In the genomic region with DNA sequence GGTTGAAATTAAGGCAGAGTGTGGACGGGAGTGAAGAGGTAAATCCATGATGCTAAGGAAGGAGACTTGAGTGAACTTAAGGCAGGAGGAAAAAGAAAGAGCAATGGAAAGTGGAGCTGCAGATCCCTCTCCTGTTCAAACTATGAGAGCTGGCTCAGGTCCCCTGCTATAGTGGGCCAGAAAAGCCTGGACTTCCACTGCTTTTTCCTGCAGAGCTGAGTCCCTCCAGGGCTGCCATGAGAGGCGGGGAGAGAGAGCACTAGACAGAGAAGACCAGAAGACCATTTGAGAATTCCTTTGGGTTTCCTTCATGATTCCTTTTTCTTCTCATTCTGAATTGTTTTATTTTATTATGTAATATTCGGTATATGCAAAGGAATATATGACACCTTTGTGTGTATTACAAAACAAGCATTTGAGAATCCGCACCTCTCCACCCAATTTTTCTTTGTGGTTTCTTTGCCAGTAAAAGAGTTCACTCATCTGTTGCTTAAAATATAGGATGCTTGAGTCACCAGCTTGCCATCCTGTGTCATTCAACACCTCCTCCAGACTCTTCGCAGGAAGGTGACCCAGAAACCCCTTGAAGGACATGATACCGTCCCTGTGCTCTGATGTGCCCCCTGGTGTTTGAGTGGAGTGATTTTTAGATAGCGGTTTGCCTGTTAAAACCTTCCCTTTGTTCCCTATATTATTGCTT, we compare ENCODE assay signal across 8 cellular contexts. TPM values are rescaled to one million over a fixed set of nuclear protein-coding genes. Genes with fewer than 3 reads are reported as not detected.
DNase-seq lines count a peak whose midpoint lies in the region; ATAC-seq, FAIRE-seq and TF ChIP-seq lines count a peak whose summit lies in the region.

No MANE protein-coding gene starts in this region.

- peak; percentile 97 for TF ChIP-seq CTCF in PC-9 (conservative IDR thresholded peaks at IDR 0.05)
- peak in 3 of 4 donors; percentile 12 to 39 (median 23) for TF ChIP-seq CTCF in pancreas (IDR thresholded peaks at IDR 0.05)
- peak; percentile 28 to 46 (median 40) for TF ChIP-seq CTCF in uterus (IDR thresholded peaks at IDR 0.05)

- FAIRE-seq in pancreas (lab: Jason Lieb, UNC) = no peak

- H3K4me3 ChIP-seq in ACC112 (ENCODE audit: low read depth, low read length) (no peak overlapping the region), PC-9 (no peak overlapping the region), pancreas (no peak overlapping the region), uterus (no peak overlapping the region)

- H3K27ac ChIP-seq in ACC112 (ENCODE audit: low read depth, low read length) = 0 out of 2 replicates have a peak overlapping the region, but pooled peaks have one; percentile 34
- peak overlapping the region; percentile 76 for H3K27ac ChIP-seq in PC-9
- H3K27ac ChIP-seq in pancreas = no peak overlapping the region
- H3K27ac ChIP-seq in uterus = no peak overlapping the region

- peak; percentile 67 to 97 for DNase-seq in PC-9
- peak; percentile 53 for DNase-seq in activated T-cell treated with anti-CD3 and anti-CD28 coated beads, Interleukin-2, amount 50 U/mL, for 1 hour
- peak; percentile 29 for DNase-seq in fibroblast of gingiva (ENCODE audit: low read depth)
- DNase-seq in pancreas = no peak
- peak in 1 of 2 donors; percentile 31 for DNase-seq in uterus
- no peak for DNase-seq in midbrain (lab: John Stamatoyannopoulos, UW)

- intact Hi-C loops in PC-9 (cut with micrococcal nuclease; ENCODE audit: unreplicated experiment) (loop anchor here (1.0 kb wide), 4 partner anchors 13 to 160 kb away; no protein-coding TSS in a partner anchor), pancreas (cut with DNase I) (no loop called here), uterus (cut with DNase I; ENCODE audit: low total_unique reads) (no loop called here)

- H3K79me2 ChIP-seq in ACC112 (ENCODE audit: control insufficient read depth, insufficient read depth, low read length, unreplicated experiment) = peaks cover 9% of the 10 kb centered on the region
- peaks cover 95% of the 10 kb centered on the region for H3K79me2 ChIP-seq in PC-9 (ENCODE audit: low read depth)

- WGBS in pancreas, 2 donors = 64 to 69% methylated on average over 7 of the region's 7 CpGs

- no peaks in the 10 kb centered on the region for H3K9me2 ChIP-seq in PC-9 (ENCODE audit: insufficient read depth)

- H2AFZ ChIP-seq in ACC112 (ENCODE audit: low read length, unreplicated experiment) (no peak overlapping the region), PC-9 (no peak overlapping the region)

- no peaks in the 10 kb centered on the region for H3K36me3 ChIP-seq in ACC112 (ENCODE audit: insufficient read depth, low read length)
- no peaks in the 10 kb centered on the region for H3K36me3 ChIP-seq in PC-9 (ENCODE audit: low read depth)
- H3K36me3 ChIP-seq in pancreas = no peaks in the 10 kb centered on the region
- H3K36me3 ChIP-seq in uterus = no peaks in the 10 kb centered on the region

- ATAC-seq in GM18867 (IDR thresholded peaks at IDR 0.05; ENCODE audit: unreplicated experiment) (peak; percentile 33), pancreas (peak; percentile 19 to 66 (median 56))

- no TSS peak for BruUV-seq in PC-9 (replicated peaks; lab: Mats Ljungman, UMichigan)

- H3K4me1 ChIP-seq in ACC112 (ENCODE audit: control insufficient read depth, insufficient read depth, low read length, unreplicated experiment) (peaks cover 27% of the 10 kb centered on the region), PC-9 (replicated peaks; ENCODE audit: insufficient read depth) (peaks cover 51% of the 10 kb centered on the region), pancreas (peaks cover 0 to 5% (median 0%) of the 10 kb centered on the region in 3 donors), uterus (no peaks in the 10 kb centered on the region)

- H3K9me3 ChIP-seq in PC-9 (ENCODE audit: insufficient read depth, low read depth) (no peaks in the 10 kb centered on the region), pancreas (no peaks in the 10 kb centered on the region), uterus (no peaks in the 10 kb centered on the region)

- peaks cover 60% of the 10 kb centered on the region for H3F3A ChIP-seq in PC-9 (ENCODE audit: insufficient read depth, low read depth)

- no peak for TF ChIP-seq POLR2A in uterus (IDR thresholded peaks at IDR 0.05)

- peak overlapping the region; percentile 59 for H3K4me2 ChIP-seq in PC-9

- H3K27me3 ChIP-seq in ACC112 (ENCODE audit: insufficient read depth, low read length) (no peaks in the 10 kb centered on the region), PC-9 (ENCODE audit: insufficient read depth, low read depth) (no peaks in the 10 kb centered on the region), pancreas (no peaks in the 10 kb centered on the region), uterus (no peaks in the 10 kb centered on the region)

- POLR2A ChIA-PET in PC-9 (lab: Charles Lee; ENCODE audit: unreplicated experiment) = interaction anchor here (0.5 to 0.7 kb wide), 2 partner anchors 29 to 60 kb away, joined by 6 to 7 read pairs; no protein-coding TSS in a partner anchor

- peaks cover 58% of the 10 kb centered on the region for H4K20me1 ChIP-seq in PC-9 (ENCODE audit: insufficient read depth)

- CTCF ChIA-PET in PC-9 (lab: Charles Lee) = interaction anchor here (0.5 to 1.5 kb wide), 8 partner anchors 11 to 476 kb away, joined by 3 to 14 read pairs (median 3); a partner anchor contains a TSS

RNA-seq across cellular contexts. Expression of a gene that starts 24.4 kb away (rescaled TPM):
- total RNA-seq in PC-9 (2021) (163 and 196 TPM in 2 replicates), pancreas (10 to 100 TPM; 28.2 to 44.8 (median 34.3) TPM), uterus (10 to 100 TPM; 10.2 to 61.0 (median 29.0) TPM)
- polyA plus RNA-seq in pancreas = 10 to 100 TPM; 32.7 to 37.3 TPM

RNA-seq across cellular contexts. Expression of a gene that starts 56.8 kb away (rescaled TPM):
- 29.0 and 33.3 TPM in 2 replicates for total RNA-seq in PC-9 (2021)
- 1 to 10 TPM; 2.9 to 7.6 (median 4.9) TPM for total RNA-seq in pancreas
- polyA plus RNA-seq in pancreas = 1 to 10 TPM; 1.9 to 2.0 TPM
- total RNA-seq in uterus = 10 to 100 TPM in 2 of 4 donors, 1 to 10 TPM in 2; 4.1 to 24.3 (median 11.0) TPM

RNA-seq across cellular contexts. Expression of a gene that starts 57.6 kb away (rescaled TPM):
- total RNA-seq in PC-9 (2021) (2.3 and 4.3 TPM in 2 replicates), pancreas (not detected), uterus (under 1 TPM in 1 of 4 donors, not detected in 3; 0.30 TPM)
- polyA plus RNA-seq in pancreas = not detected

Comparison
In these comparisons a context has a peak if more than half of its experiments do, and no peak if none do; other contexts are left out.
1. H3K27ac ChIP-seq: peak in ACC112 (single experiment) and PC-9 (single experiment); none in pancreas (0 of 4) and uterus (0 of 2).
2. DNase-seq: peak in PC-9 (2 of 2), activated T-cell treated with anti-CD3 and anti-CD28 coated beads, Interleukin-2, amount 50 U/mL, for 1 hour (single experiment) and fibroblast of gingiva (single experiment); none in pancreas (0 of 6) and midbrain (single experiment).
3. CTCF ChIP-seq: peak in every context shown above with its lines; median percentile 97 in PC-9; 40 in uterus; 23 in pancreas.